15 cellular contexts compared by ENCODE assay signal in the genomic region with DNA sequence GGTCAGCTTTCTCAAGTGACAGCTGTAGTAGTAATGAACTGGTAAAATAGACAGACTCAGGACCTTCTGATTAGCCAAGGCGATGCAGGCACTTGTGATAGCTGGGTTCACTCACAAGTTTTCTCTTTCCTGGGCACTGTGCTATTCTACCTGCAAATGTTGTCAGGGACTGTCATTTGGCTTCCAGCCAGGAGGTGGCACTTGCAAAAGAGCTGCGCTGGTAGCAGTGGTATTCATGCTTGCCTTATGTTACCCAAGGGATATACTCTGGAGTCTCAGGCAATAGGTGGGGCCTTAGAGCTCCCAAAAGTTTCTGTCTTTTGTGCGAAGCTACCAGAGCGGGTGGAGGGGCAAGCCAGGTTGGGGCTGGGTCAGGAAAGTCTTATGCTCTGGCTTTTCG. TPM values are rescaled to one million over a fixed set of nuclear protein-coding genes. Genes with fewer than 3 reads are reported as not detected.
DNase-seq lines count a peak whose midpoint lies in the region; ATAC-seq and TF ChIP-seq lines count a peak whose summit lies in the region.
"Had no signal": no experiment of that assay in that cellular context is flagged by ENCODE, and none has a peak within 500 bp of the region (broad histone marks: within the 10 kb centered on the region; RNA-seq: fewer than 3 reads in every experiment).

No MANE protein-coding gene starts in this region.

- 82% methylated on average over 3 of the region's 5 CpGs for WGBS in right lobe of liver (ENCODE audit: insufficient coverage, low coverage, low lambda C conversion rate, missing lambda C conversion rate)

- intact Hi-C loops in right lobe of liver (cut with DNase I): loop anchor here in 1 of 2 donors (5.0 kb wide), 1 partner anchor 51 kb away; the partner anchor contains the start of gene IFI44L

- H3K36me3 ChIP-seq in WERI-Rb-1: no peaks in the 10 kb centered on the region
- H3K36me3 ChIP-seq in right lobe of liver: no peaks in the 10 kb centered on the region
- H3K36me3 ChIP-seq: left lung, vagina had no signal

- no peak overlapping the region for H3K4me3 ChIP-seq in WERI-Rb-1 (ENCODE audit: low read depth, low read length)
- no peak overlapping the region for H3K4me3 ChIP-seq in right lobe of liver
- H3K4me3 ChIP-seq: dorsolateral prefrontal cortex, left lung, vagina had no signal

- no peaks in the 10 kb centered on the region for H3K4me1 ChIP-seq in right lobe of liver
- H3K4me1 ChIP-seq: vagina had no signal

- ATAC-seq in GM18517 (IDR thresholded peaks at IDR 0.05; ENCODE audit: unreplicated experiment): peak; percentile 62
- peak in 3 of 4 donors; percentile 18 to 41 (median 21) for ATAC-seq in right lobe of liver
- no peak for ATAC-seq in HG03097 (IDR thresholded peaks at IDR 0.05; ENCODE audit: low FRiP score, unreplicated experiment)
- no peak for ATAC-seq in HG02763 (IDR thresholded peaks at IDR 0.05; ENCODE audit: unreplicated experiment)
- ATAC-seq: natural killer cell, T-helper 17 cell had no signal

- H3K9me3 ChIP-seq in WERI-Rb-1 (ENCODE audit: severe bottlenecking) (no peaks in the 10 kb centered on the region), right lobe of liver (no peaks in the 10 kb centered on the region)
- H3K9me3 ChIP-seq: left lung, vagina had no signal

- DNase-seq in NCI-H345 (lab: John Stamatoyannopoulos, UW): peak; percentile 50
- DNase-seq in NCI-H345 treated with DMSO at 0.1 percent for 48 hours (lab: John Stamatoyannopoulos, UW; ENCODE audit: unreplicated experiment): no peak
- peak; percentile 44 for DNase-seq in WERI-Rb-1
- DNase-seq in right lobe of liver: no peak
- DNase-seq in NCI-H2227 (lab: John Stamatoyannopoulos, UW; ENCODE audit: unreplicated experiment): no peak
- DNase-seq: dorsolateral prefrontal cortex, foreskin fibroblast, natural killer cell, NCI-H1092 treated with DMSO at 0.1 percent for 48 hours had no signal

- H3K27ac ChIP-seq in WERI-Rb-1 (no peak overlapping the region), right lobe of liver (no peak overlapping the region)
- H3K27ac ChIP-seq: dorsolateral prefrontal cortex, left lung, vagina had no signal

- H3K27me3 ChIP-seq in WERI-Rb-1 (ENCODE audit: insufficient read depth, low read depth, severe bottlenecking): no peaks in the 10 kb centered on the region
- H3K27me3 ChIP-seq in right lobe of liver: no peaks in the 10 kb centered on the region
- H3K27me3 ChIP-seq: dorsolateral prefrontal cortex, left lung, vagina had no signal

- TF ChIP-seq CTCF in WERI-Rb-1 (IDR thresholded peaks at IDR 0.05; ENCODE audit: low read depth, low read length) (peak; percentile 51; the same call in 1 of the 2 replicates), right lobe of liver (IDR thresholded peaks at IDR 0.05) (no peak)

- no peak for TF ChIP-seq POLR2A in right lobe of liver (IDR thresholded peaks at IDR 0.05)

RNA-seq across cellular contexts. Expression of gene IFI44, which starts 23.5 kb away (rescaled TPM):
- total RNA-seq in right lobe of liver: 10 to 100 TPM in 2 of 6 experiments, 1 to 10 TPM in 4; 5.6 to 12.0 (median 9.8) TPM

RNA-seq across cellular contexts. Expression of gene IFI44L, which starts 52.9 kb away (rescaled TPM):
- total RNA-seq in right lobe of liver: 1 to 10 TPM in 5 of 6 experiments, under 1 TPM in 1; 0.49 to 3.1 (median 1.7) TPM

Comparison
In these comparisons a context has a peak if more than half of its experiments do, and no peak if none do; other contexts are left out.
1. DNase-seq: peak in NCI-H345 (single experiment) and WERI-Rb-1 (single experiment); none in NCI-H345 treated with DMSO at 0.1 percent for 48 hours (single experiment), right lobe of liver (0 of 3) and NCI-H2227 (single experiment).
2. ATAC-seq: peak in GM18517 (single experiment) and right lobe of liver (3 of 4); none in HG03097 (single experiment) and HG02763 (single experiment).